29 cellular contexts compared by ENCODE assay signal in genomic region chr7:50854831-50855230, GRCh38.
"Had no signal": no experiment of that assay in that cellular context is flagged by ENCODE, and none has a peak within 500 bp of the region (broad histone marks: within the 10 kb centered on the region; RNA-seq: fewer than 3 reads in every experiment).

No MANE protein-coding gene starts in this region.

- H3K36me3 ChIP-seq: ascending aorta, breast epithelium, cardiac muscle cell, colonic mucosa, WERI-Rb-1 had no signal

- DNase-seq: activated B cell treated with CpG ODN at 0.5 μM for 24 hours; activated CD4-positive, alpha-beta T cell treated with anti-CD3 and anti-CD28 coated beads for 48 hours; activated CD4-positive, alpha-beta T cell treated with anti-CD3 and anti-CD28 coated beads, Interleukin-2, amount 50 U/mL, for 1 hour; activated CD4-positive, alpha-beta T cell treated with anti-CD3 and anti-CD28 coated beads, Interleukin-2, amount 50 U/mL, for 48 hours; activated CD8-positive, alpha-beta memory T cell treated with anti-CD3 and anti-CD28 coated beads, Interleukin-2, amount 50 U/mL, for 48 hours; activated CD8-positive, alpha-beta T cell treated with anti-CD3 and anti-CD28 coated beads for 36 hours; activated gamma-delta T cell; activated naive CD4-positive, alpha-beta T cell; activated naive CD4-positive, alpha-beta T cell treated with anti-CD3 and anti-CD28 coated beads, Interleukin-2, amount 10 ng/mL, durations not matched to agents 7 days and 5 days; activated naive CD8-positive, alpha-beta T cell treated with anti-CD3 and anti-CD28 coated beads, Interleukin-2, amount 10 ng/mL, durations not matched to agents 7 days and 5 days; activated T-cell treated with anti-CD3 and anti-CD28 coated beads for 4 hours; activated T-cell treated with anti-CD3 and anti-CD28 coated beads, Interleukin-2, amount 50 U/mL, for 24 hours; activated T-cell treated with anti-CD3 and anti-CD28 coated beads, Interleukin-2, amount 50 U/mL, for 72 hours; central memory CD4-positive, alpha-beta T cell; cerebellar nuclear complex; colonic mucosa; effector CD8-positive, alpha-beta T cell; foreskin fibroblast; head of caudate nucleus; T-helper 9 cell; WERI-Rb-1 had no signal

- H3K27me3 Mint-ChIP-seq: activated naive CD8-positive, alpha-beta T cell treated with anti-CD3 and anti-CD28 coated beads, Interleukin-2, amount 10 ng/mL, durations not matched to agents 7 days and 5 days had no signal

- H3K9me3 ChIP-seq: ascending aorta, breast epithelium, colonic mucosa had no signal

- H3K4me3 Mint-ChIP-seq: activated B cell treated with CpG ODN at 0.5 μM for 24 hours; activated CD8-positive, alpha-beta T cell treated with anti-CD3 and anti-CD28 coated beads for 36 hours; activated naive CD4-positive, alpha-beta T cell treated with anti-CD3 and anti-CD28 coated beads, Interleukin-2, amount 10 ng/mL, durations not matched to agents 7 days and 5 days; activated naive CD8-positive, alpha-beta T cell treated with anti-CD3 and anti-CD28 coated beads, Interleukin-2, amount 10 ng/mL, durations not matched to agents 7 days and 5 days; activated T-cell treated with anti-CD3 and anti-CD28 coated beads, Interleukin-2, amount 50 U/mL, for 24 hours; activated T-cell treated with anti-CD3 and anti-CD28 coated beads, Interleukin-2, amount 50 U/mL, for 72 hours; brain; T-helper 1 cell treated with Interleukin-12 subunit alpha and Interleukin-12 subunit beta and Interleukin-4 antibody, amounts not matched to agents 30 μg/mL and 1 μg/mL, for 36 hours had no signal

- H3K4me1 Mint-ChIP-seq: activated B cell treated with CpG ODN at 0.5 μM for 24 hours; activated naive CD4-positive, alpha-beta T cell treated with anti-CD3 and anti-CD28 coated beads, Interleukin-2, amount 10 ng/mL, durations not matched to agents 7 days and 5 days; brain had no signal

- H3K4me3 ChIP-seq: ascending aorta, breast epithelium, cardiac muscle cell, colonic mucosa had no signal

- H3K27ac ChIP-seq: ascending aorta, breast epithelium, cardiac muscle cell, colonic mucosa, WERI-Rb-1 had no signal

- H3K27me3 ChIP-seq: ascending aorta, breast epithelium, cardiac muscle cell, colonic mucosa had no signal

- ATAC-seq: activated CD4-positive, CD25-positive, alpha-beta regulatory T cell treated with anti-CD3 and anti-CD28 coated beads, Interleukin-2, amount 50 U/mL, for 24 hours; activated CD8-positive, alpha-beta T cell treated with anti-CD3 and anti-CD28 coated beads for 36 hours; activated naive CD4-positive, alpha-beta T cell treated with anti-CD3 and anti-CD28 coated beads, Interleukin-2, amount 50 U/mL, for 72 hours; activated T-cell treated with anti-CD3 and anti-CD28 coated beads, Interleukin-2, amount 50 U/mL, for 72 hours; esophagus mucosa had no signal

- H3K36me3 Mint-ChIP-seq: activated naive CD4-positive, alpha-beta T cell treated with anti-CD3 and anti-CD28 coated beads, Interleukin-2, amount 10 ng/mL, durations not matched to agents 7 days and 5 days; activated naive CD4-positive, alpha-beta T cell treated with anti-CD3 and anti-CD28 coated beads, Interleukin-2, amount 50 U/mL, for 72 hours; activated naive CD8-positive, alpha-beta T cell treated with anti-CD3 and anti-CD28 coated beads, Interleukin-2, amount 10 ng/mL, durations not matched to agents 7 days and 5 days; brain had no signal

- H3K4me1 ChIP-seq: breast epithelium, colonic mucosa had no signal

- H3K9me3 Mint-ChIP-seq: activated B cell treated with CpG ODN at 0.5 μM for 24 hours; activated CD8-positive, alpha-beta T cell treated with anti-CD3 and anti-CD28 coated beads for 36 hours; activated naive CD4-positive, alpha-beta T cell treated with anti-CD3 and anti-CD28 coated beads, Interleukin-2, amount 10 ng/mL, durations not matched to agents 7 days and 5 days; activated naive CD8-positive, alpha-beta T cell treated with anti-CD3 and anti-CD28 coated beads, Interleukin-2, amount 10 ng/mL, durations not matched to agents 7 days and 5 days; activated T-cell treated with anti-CD3 and anti-CD28 coated beads, Interleukin-2, amount 50 U/mL, for 24 hours; activated T-cell treated with anti-CD3 and anti-CD28 coated beads, Interleukin-2, amount 50 U/mL, for 72 hours; T-helper 1 cell treated with Interleukin-12 subunit alpha and Interleukin-12 subunit beta and Interleukin-4 antibody, amounts not matched to agents 30 μg/mL and 1 μg/mL, for 36 hours had no signal

- H3K27ac Mint-ChIP-seq: activated B cell treated with CpG ODN at 0.5 μM for 24 hours; activated CD8-positive, alpha-beta T cell treated with anti-CD3 and anti-CD28 coated beads for 36 hours; activated naive CD4-positive, alpha-beta T cell treated with anti-CD3 and anti-CD28 coated beads, Interleukin-2, amount 10 ng/mL, durations not matched to agents 7 days and 5 days; activated naive CD4-positive, alpha-beta T cell treated with anti-CD3 and anti-CD28 coated beads, Interleukin-2, amount 50 U/mL, for 72 hours; activated naive CD8-positive, alpha-beta T cell treated with anti-CD3 and anti-CD28 coated beads, Interleukin-2, amount 10 ng/mL, durations not matched to agents 7 days and 5 days; activated T-cell treated with anti-CD3 and anti-CD28 coated beads, Interleukin-2, amount 50 U/mL, for 24 hours; activated T-cell treated with anti-CD3 and anti-CD28 coated beads, Interleukin-2, amount 50 U/mL, for 72 hours; brain; T-helper 1 cell treated with Interleukin-12 subunit alpha and Interleukin-12 subunit beta and Interleukin-4 antibody, amounts not matched to agents 30 μg/mL and 1 μg/mL, for 36 hours had no signal
